Comparison of ENCODE assay signal across 13 cellular contexts in the genomic region with DNA sequence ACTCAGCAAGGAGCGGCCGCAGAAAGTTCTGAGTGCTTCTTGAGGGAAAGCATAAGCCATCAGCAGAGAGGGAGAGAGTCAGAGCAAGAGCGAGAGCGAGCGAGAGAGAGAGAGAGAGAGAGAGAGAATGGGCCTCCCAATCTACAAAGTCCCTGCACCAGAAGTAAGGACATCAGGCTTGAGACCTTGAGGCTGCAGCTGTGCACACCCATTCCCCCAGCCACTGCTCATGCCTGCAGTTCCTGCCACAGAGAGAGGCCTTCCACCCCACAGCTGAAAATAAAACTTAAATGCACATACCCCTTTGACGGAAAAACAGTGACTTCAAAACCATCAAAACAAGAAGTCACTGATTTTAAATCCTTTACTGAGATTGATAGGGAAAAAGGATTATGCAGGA.
A peak's percentile ranks its signal among the peaks of the same experiment; 100 is the strongest.
DNase-seq lines count a peak whose midpoint lies in the region; ATAC-seq and TF ChIP-seq lines count a peak whose summit lies in the region.
"Had no signal": no experiment of that assay in that cellular context is flagged by ENCODE, and none has a peak within 500 bp of the region (broad histone marks: within the 10 kb centered on the region; RNA-seq: fewer than 3 reads in every experiment).

No MANE protein-coding gene starts in this region.

- H3K36me3 Mint-ChIP-seq in natural killer cell, result no peaks in the 10 kb centered on the region

- H3K9me3 Mint-ChIP-seq in natural killer cell, result no peaks in the 10 kb centered on the region
- H3K9me3 Mint-ChIP-seq: CD4-positive, alpha-beta T cell; H9 had no signal

- H3K27ac ChIP-seq in brain microvascular endothelial cell (peak overlapping the region; percentile 74), lower lobe of right lung (peak overlapping the region; percentile 81), stomach (peak overlapping the region; percentile 82 to 97 (median 93))

- no peak overlapping the region for H3K4me3 Mint-ChIP-seq in natural killer cell
- H3K4me3 Mint-ChIP-seq: CD4-positive, alpha-beta T cell; H9 had no signal

- WGBS in stomach, 5 donors, result 56 to 75% (median 67%) methylated on average over 6 of the region's 6 CpGs

- no peaks in the 10 kb centered on the region for H3K9me3 ChIP-seq in lower lobe of right lung
- no peaks in the 10 kb centered on the region for H3K9me3 ChIP-seq in stomach

- H3K4me1 ChIP-seq in lower lobe of right lung (peaks cover 26% of the 10 kb centered on the region), stomach (peaks cover 31 to 57% (median 46%) of the 10 kb centered on the region in 4 donors)

- no peak overlapping the region for H3K27ac Mint-ChIP-seq in natural killer cell
- H3K27ac Mint-ChIP-seq: CD4-positive, alpha-beta T cell; H9 had no signal

- intact Hi-C loops in lower lobe of right lung (cut with DNase I), result no loop called here
- intact Hi-C loops in stomach (cut with DNase I; ENCODE audit: low total_unique reads), result no loop called here
- intact Hi-C loops in natural killer cell (cut with micrococcal nuclease), result loop anchor here (1.0 to 10.0 kb wide), 3 partner anchors 78 to 190 kb away; no protein-coding TSS in a partner anchor

- H3K27me3 Mint-ChIP-seq in natural killer cell (ENCODE audit: low read depth in 2 of 2), result peaks cover 5 to 8% of the 10 kb centered on the region in 2 donors
- H3K27me3 Mint-ChIP-seq: CD4-positive, alpha-beta T cell had no signal

- no peak for TF ChIP-seq POLR2A in stomach (IDR thresholded peaks at IDR 0.05)

- TF ChIP-seq EP300 in stomach (IDR thresholded peaks at IDR 0.05), result no peak

- in situ Hi-C loops in brain microvascular endothelial cell (cut with HindIII; ENCODE audit: low pct_ligation_motif_present, low sequenced_read_pairs), result no loop called here

- H3K4me3 ChIP-seq in brain microvascular endothelial cell (ENCODE audit: low read depth, low read length) (no peak overlapping the region), lower lobe of right lung (no peak overlapping the region), stomach (no peak overlapping the region)

- no peak for TF ChIP-seq CTCF in brain microvascular endothelial cell (IDR thresholded peaks at IDR 0.05; ENCODE audit: low read depth, low read length, missing control alignments)
- TF ChIP-seq CTCF in lower lobe of right lung (IDR thresholded peaks at IDR 0.05), result no peak
- TF ChIP-seq CTCF in stomach (IDR thresholded peaks at IDR 0.05), result no peak
- TF ChIP-seq CTCF in natural killer cell (IDR thresholded peaks at IDR 0.05), result no peak

- H3K36me3 ChIP-seq in brain microvascular endothelial cell (replicated peaks), result no peaks in the 10 kb centered on the region
- no peaks in the 10 kb centered on the region for H3K36me3 ChIP-seq in lower lobe of right lung
- no peaks in the 10 kb centered on the region for H3K36me3 ChIP-seq in stomach

- ATAC-seq in lower lobe of right lung, result peak in 1 of 2 donors; percentile 0
- no peak for ATAC-seq in HG02571 (IDR thresholded peaks at IDR 0.05; ENCODE audit: unreplicated experiment)
- no peak for ATAC-seq in natural killer cell

- DNase-seq in DMS79 (lab: John Stamatoyannopoulos, UW) (peak; percentile 76), brain microvascular endothelial cell (no peak), lower lobe of right lung (no peak), stomach (no peak), COR-L47 (lab: John Stamatoyannopoulos, UW) (no peak), natural killer cell (no peak), NCI-H2081 (lab: John Stamatoyannopoulos, UW) (no peak)
- DNase-seq: activated naive CD4-positive, alpha-beta T cell treated with Interleukin-2 at 50 U/mL for 16 hours; CD4-positive, alpha-beta T cell; KG1; NCI-H2081 treated with DMSO at 0.1 percent for 48 hours had no signal

- peaks cover 8 to 16% of the 10 kb centered on the region in 2 donors for H3K4me1 Mint-ChIP-seq in natural killer cell

- H3K27me3 ChIP-seq in brain microvascular endothelial cell (replicated peaks), result no peaks in the 10 kb centered on the region
- H3K27me3 ChIP-seq in lower lobe of right lung (ENCODE audit: low read depth), result no peaks in the 10 kb centered on the region
- no peaks in the 10 kb centered on the region for H3K27me3 ChIP-seq in stomach
